Comparison of ENCODE assay signal across 20 cellular contexts in genomic region chr4:48346594-48346993, GRCh38. TPM values are rescaled to one million over a fixed set of nuclear protein-coding genes. Genes with fewer than 3 reads are reported as not detected.
DNase-seq lines count a peak whose midpoint lies in the region; ATAC-seq, FAIRE-seq and TF ChIP-seq lines count a peak whose summit lies in the region.
"Had no signal": no experiment of that assay in that cellular context is flagged by ENCODE, and none has a peak within 500 bp of the region (broad histone marks: within the 10 kb centered on the region; RNA-seq: fewer than 3 reads in every experiment).

No MANE protein-coding gene starts in this region.

- H3K9me3 Mint-ChIP-seq in CD4-positive, alpha-beta T cell: no peaks in the 10 kb centered on the region

- 0 out of 2 replicates have a peak overlapping the region, but pooled peaks have one; percentile 10 for H3K4me3 ChIP-seq in WI38 (ENCODE audit: low read depth, low read length)
- H3K4me3 ChIP-seq: hepatocyte, SJCRH30, suprapubic skin had no signal

- intact Hi-C loops in CD4-positive, alpha-beta T cell (cut with DNase I, micrococcal nuclease): loop anchor here (10.0 kb wide), 3 partner anchors 212 to 558 kb away; partner anchors contain the start of genes FRYL (in 1 of the 2), OCIAD2 (in 1 of the 2) and TXK (in 1 of the 2)
- intact Hi-C loops in left colon (cut with DNase I, micrococcal nuclease): no loop called here

- no peaks in the 10 kb centered on the region for H3K27me3 Mint-ChIP-seq in CD4-positive, alpha-beta T cell

- no peaks in the 10 kb centered on the region for H3K27me3 ChIP-seq in CD4-positive, alpha-beta T cell (ENCODE audit: control insufficient read depth, insufficient read depth, low read length)
- H3K27me3 ChIP-seq: hepatocyte, SJCRH30, suprapubic skin had no signal

- peaks cover 92% of the 10 kb centered on the region for H3K4me1 Mint-ChIP-seq in CD4-positive, alpha-beta T cell (ENCODE audit: low read depth)

- H3K9me3 ChIP-seq in CD4-positive, alpha-beta T cell (ENCODE audit: control insufficient read depth, low read length): no peaks in the 10 kb centered on the region
- H3K9me3 ChIP-seq: SJCRH30, suprapubic skin had no signal

- peaks cover 5% of the 10 kb centered on the region for H3K36me3 Mint-ChIP-seq in CD4-positive, alpha-beta T cell (ENCODE audit: low read depth)

- H3K27ac ChIP-seq in CD4-positive, alpha-beta T cell (ENCODE audit: low read depth, low read length): no peak overlapping the region
- H3K27ac ChIP-seq: hepatocyte, SJCRH30, suprapubic skin had no signal

- peak overlapping the region; percentile 56 for H3K4me3 Mint-ChIP-seq in CD4-positive, alpha-beta T cell

- no peak for DNase-seq in CD4-positive, alpha-beta T cell
- DNase-seq in GM19239 (ENCODE audit: insufficient read length, low spot score) (no peak), kidney glomerular epithelial cell (lab: John Stamatoyannopoulos, UW) (peak; percentile 60), left colon (no peak), HUDEP-2 (lab: John Stamatoyannopoulos, UW; ENCODE audit: unreplicated experiment in 76 of 76) (no peak)
- no peak for DNase-seq in activated effector memory CD4-positive, alpha-beta T cell treated with Interleukin-2 at 50 U/mL for 16 hours
- DNase-seq: activated CD4-positive, alpha-beta T cell treated with anti-CD3 and anti-CD28 coated beads for 1 hour; activated CD8-positive, alpha-beta memory T cell treated with anti-CD3 and anti-CD28 coated beads, Interleukin-2, amount 50 U/mL, for 4 hours; Calu3; effector memory CD4-positive, alpha-beta T cell; GDM1; NCI-H69; occipital lobe; SJCRH30; stimulated activated CD4-positive, alpha-beta T cell treated with anti-CD3 and anti-CD28 coated beads, Interleukin-4, amount 100 ng/mL, for 1 hour had no signal

- TF ChIP-seq CTCF in CD4-positive, alpha-beta T cell (IDR thresholded peaks at IDR 0.05): no peak
- no peak for TF ChIP-seq CTCF in WI38 (IDR thresholded peaks at IDR 0.05; ENCODE audit: low read depth, low read length)

- H3K27ac Mint-ChIP-seq in CD4-positive, alpha-beta T cell: no peak overlapping the region

- no peak for ATAC-seq in CD4-positive, alpha-beta T cell (ENCODE audit: poor library complexity)
- no peak for ATAC-seq in left colon
- ATAC-seq: HepG2 had no signal

- POLR2A ChIA-PET in CD4-positive, alpha-beta T cell (lab: Charles Lee): no interaction called here

- CTCF ChIA-PET in CD4-positive, alpha-beta T cell (lab: Charles Lee): interaction anchor here (0.8 kb wide), 1 partner anchor 9 kb away, joined by 3 read pairs; no protein-coding TSS in a partner anchor

- peak; percentile 51 for FAIRE-seq in GM19239 (lab: Jason Lieb, UNC)
- FAIRE-seq: GM12892, HepG2 had no signal

RNA-seq across cellular contexts. Expression of gene SLAIN2, which starts 5.3 kb away (rescaled TPM):
- 10 to 100 TPM; 46.3 to 47.0 TPM for total RNA-seq in CD4-positive, alpha-beta T cell
- 10 to 100 TPM; 90.1 to 94.4 TPM for total RNA-seq in left colon

Comparison
In these comparisons a context has a peak if more than half of its experiments do, and no peak if none do; other contexts are left out.
1. intact Hi-C loops: an anchor here in CD4-positive, alpha-beta T cell (10.0 kb wide); none called in left colon.